In the genomic region with DNA sequence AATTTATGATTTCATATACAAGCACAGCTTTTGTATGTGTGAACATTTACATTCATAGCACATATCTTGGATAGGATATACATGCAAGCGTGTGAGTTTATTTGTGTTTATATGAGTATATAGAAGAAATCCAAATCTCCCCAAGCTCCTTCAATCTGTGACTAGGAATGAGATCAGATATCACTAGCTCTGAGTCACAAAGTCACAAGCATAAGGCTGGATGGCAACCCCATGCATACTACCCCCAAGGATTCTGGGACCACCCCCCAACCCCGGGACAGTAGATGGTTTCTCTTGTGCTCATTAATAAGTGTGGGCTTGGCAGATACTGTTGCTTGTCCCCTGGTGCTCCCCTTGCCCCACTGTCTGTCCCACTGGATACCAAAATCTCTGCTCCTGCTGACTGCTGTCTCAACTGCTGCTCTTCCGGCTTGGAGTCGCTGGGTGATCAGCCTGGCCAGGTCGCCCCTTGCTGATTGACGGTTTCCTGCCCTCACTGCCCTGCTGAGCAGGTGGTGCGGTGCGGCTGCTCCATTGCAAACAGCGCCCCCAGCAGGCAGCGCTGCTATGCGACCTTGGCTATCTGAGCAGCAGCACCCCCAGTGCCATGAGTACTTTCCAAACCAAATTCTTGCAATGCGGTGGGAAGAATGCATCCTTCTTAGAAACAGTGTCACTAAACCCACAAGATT, we compare ENCODE assay signal across 10 cellular contexts.
DNase-seq lines count a peak whose midpoint lies in the region; ATAC-seq and TF ChIP-seq lines count a peak whose summit lies in the region.
"Had no signal": no experiment of that assay in that cellular context is flagged by ENCODE, and none has a peak within 500 bp of the region (broad histone marks: within the 10 kb centered on the region; RNA-seq: fewer than 3 reads in every experiment).

No MANE protein-coding gene starts in this region.

- H3K4me3 Mint-ChIP-seq in neural crest cell = no peak overlapping the region
- H3K4me3 Mint-ChIP-seq: stimulated activated effector memory CD8-positive, alpha-beta T cell treated with anti-CD3 and anti-CD28 coated beads, Interleukin-12 subunit alpha, Interleukin-12 subunit beta, amount 100 ng/mL, for 72 hours had no signal

- no peak overlapping the region for H3K27ac Mint-ChIP-seq in neural crest cell (ENCODE audit: unreplicated experiment)
- H3K27ac Mint-ChIP-seq: stimulated activated effector memory CD8-positive, alpha-beta T cell treated with anti-CD3 and anti-CD28 coated beads, Interleukin-12 subunit alpha, Interleukin-12 subunit beta, amount 100 ng/mL, for 72 hours had no signal

- H3K36me3 Mint-ChIP-seq in neural crest cell (ENCODE audit: low read depth) = no peaks in the 10 kb centered on the region
- H3K36me3 Mint-ChIP-seq: stimulated activated effector memory CD8-positive, alpha-beta T cell treated with anti-CD3 and anti-CD28 coated beads, Interleukin-12 subunit alpha, Interleukin-12 subunit beta, amount 100 ng/mL, for 72 hours had no signal

- no peaks in the 10 kb centered on the region for H3K9me3 ChIP-seq in SJCRH30 (replicated peaks)

- DNase-seq in EL (peak; percentile 15), HK-2 (ENCODE audit: unreplicated experiment) (peak; percentile 23), cardiac fibroblast (ENCODE audit: low read depth in 2 of 2) (peak; percentile 11 to 16), neural crest cell (ENCODE audit: low read depth, low spot score) (no peak), NCI-H345 (lab: John Stamatoyannopoulos, UW) (no peak), SJCRH30 (no peak), A172 (ENCODE audit: low spot score) (no peak)
- DNase-seq: dorsolateral prefrontal cortex had no signal

- ATAC-seq in HG02870 (IDR thresholded peaks at IDR 0.05; ENCODE audit: unreplicated experiment) = no peak
- ATAC-seq: stimulated activated effector memory CD8-positive, alpha-beta T cell treated with anti-CD3 and anti-CD28 coated beads, Interleukin-12 subunit alpha, Interleukin-12 subunit beta, amount 100 ng/mL, for 72 hours had no signal

- no peaks in the 10 kb centered on the region for H3K4me1 ChIP-seq in SJCRH30

- no peaks in the 10 kb centered on the region for H3K27me3 ChIP-seq in SJCRH30

- no peaks in the 10 kb centered on the region for H3K36me3 ChIP-seq in SJCRH30

- H3K9me3 Mint-ChIP-seq in neural crest cell = no peaks in the 10 kb centered on the region
- H3K9me3 Mint-ChIP-seq: stimulated activated effector memory CD8-positive, alpha-beta T cell treated with anti-CD3 and anti-CD28 coated beads, Interleukin-12 subunit alpha, Interleukin-12 subunit beta, amount 100 ng/mL, for 72 hours had no signal

- peaks cover 3% of the 10 kb centered on the region for H3K27me3 Mint-ChIP-seq in neural crest cell (ENCODE audit: low read depth)

- peaks cover 3% of the 10 kb centered on the region for H3K4me1 Mint-ChIP-seq in neural crest cell
- H3K4me1 Mint-ChIP-seq: stimulated activated effector memory CD8-positive, alpha-beta T cell treated with anti-CD3 and anti-CD28 coated beads, Interleukin-12 subunit alpha, Interleukin-12 subunit beta, amount 100 ng/mL, for 72 hours had no signal

- no peak overlapping the region for H3K4me3 ChIP-seq in cardiac fibroblast (replicated peaks in 1 of 2; ENCODE audit: low read depth in 2 of 2, low read length in 2 of 2)
- H3K4me3 ChIP-seq in SJCRH30 = no peak overlapping the region
- H3K4me3 ChIP-seq: dorsolateral prefrontal cortex had no signal

- H3K27ac ChIP-seq in SJCRH30 = no peak overlapping the region
- H3K27ac ChIP-seq: dorsolateral prefrontal cortex had no signal

- peak; percentile 17 for TF ChIP-seq CTCF in cardiac fibroblast (IDR thresholded peaks at IDR 0.05; ENCODE audit: low read depth, low read length)
- TF ChIP-seq CTCF in neural crest cell (conservative IDR thresholded peaks at IDR 0.05) = peak; percentile 34

Comparison
In these comparisons a context has a peak if more than half of its experiments do, and no peak if none do; other contexts are left out.
1. DNase-seq: peak in EL (single experiment), HK-2 (single experiment) and cardiac fibroblast (2 of 2); none in neural crest cell (single experiment), NCI-H345 (single experiment), SJCRH30 (0 of 2) and A172 (single experiment).